ENCODE assay signal across 17 cellular contexts in genomic region chr1:226651041-226651731, GRCh38.
DNase-seq lines count a peak whose midpoint lies in the region; ATAC-seq and TF ChIP-seq lines count a peak whose summit lies in the region.
"Had no signal": no experiment of that assay in that cellular context is flagged by ENCODE, and none has a peak within 500 bp of the region (broad histone marks: within the 10 kb centered on the region; RNA-seq: fewer than 3 reads in every experiment).

No MANE protein-coding gene starts in this region.

- no peaks in the 10 kb centered on the region for H3K27me3 Mint-ChIP-seq in natural killer cell treated with Interleukin-12 subunit alpha and Interleukin-12 subunit beta and Interleukin-15 and Interleukin-18, amount 100 ng/mL, for 72 hours
- H3K27me3 Mint-ChIP-seq in natural killer cell (ENCODE audit: low read depth in 2 of 2) (no peaks in the 10 kb centered on the region), memory B cell (no peaks in the 10 kb centered on the region)
- no peaks in the 10 kb centered on the region for H3K27me3 Mint-ChIP-seq in activated naive CD8-positive, alpha-beta T cell
- H3K27me3 Mint-ChIP-seq: activated naive CD8-positive, alpha-beta T cell treated with anti-CD3 and anti-CD28 coated beads, Interleukin-2, amount 10 ng/mL, durations not matched to agents 7 days and 5 days had no signal

- TF ChIP-seq CTCF in natural killer cell (IDR thresholded peaks at IDR 0.05) = no peak

- intact Hi-C loops in natural killer cell (cut with micrococcal nuclease) = loop anchor here (5.0 kb wide), 1 partner anchor 36 kb away; no protein-coding TSS in a partner anchor

- peak overlapping the region; percentile 41 to 91 for H3K27ac Mint-ChIP-seq in natural killer cell treated with Interleukin-12 subunit alpha and Interleukin-12 subunit beta and Interleukin-15 and Interleukin-18, amount 100 ng/mL, for 72 hours
- H3K27ac Mint-ChIP-seq in natural killer cell (no peak overlapping the region), memory B cell (peak overlapping the region; percentile 8)
- H3K27ac Mint-ChIP-seq in activated naive CD8-positive, alpha-beta T cell = peak overlapping the region; percentile 85
- H3K27ac Mint-ChIP-seq: activated naive CD8-positive, alpha-beta T cell treated with anti-CD3 and anti-CD28 coated beads, Interleukin-2, amount 10 ng/mL, durations not matched to agents 7 days and 5 days; mesothelial cell of epicardium had no signal

- H3K36me3 Mint-ChIP-seq in natural killer cell treated with Interleukin-12 subunit alpha and Interleukin-12 subunit beta and Interleukin-15 and Interleukin-18, amount 100 ng/mL, for 72 hours = no peaks in the 10 kb centered on the region
- H3K36me3 Mint-ChIP-seq in natural killer cell (no peaks in the 10 kb centered on the region), memory B cell (peaks cover 11% of the 10 kb centered on the region)
- peaks cover 8% of the 10 kb centered on the region for H3K36me3 Mint-ChIP-seq in activated naive CD8-positive, alpha-beta T cell

- peaks cover 49 to 57% of the 10 kb centered on the region in 2 donors for H3K4me1 Mint-ChIP-seq in natural killer cell treated with Interleukin-12 subunit alpha and Interleukin-12 subunit beta and Interleukin-15 and Interleukin-18, amount 100 ng/mL, for 72 hours (ENCODE audit: low read depth in 2 of 2)
- H3K4me1 Mint-ChIP-seq in natural killer cell = peaks cover 16 to 20% of the 10 kb centered on the region in 2 donors
- H3K4me1 Mint-ChIP-seq in activated naive CD8-positive, alpha-beta T cell (ENCODE audit: low read depth) = peaks cover 30% of the 10 kb centered on the region
- peaks cover 46% of the 10 kb centered on the region for H3K4me1 Mint-ChIP-seq in memory B cell

- no peak for ATAC-seq in natural killer cell treated with Interleukin-12 subunit alpha and Interleukin-12 subunit beta and Interleukin-15 and Interleukin-18, amount 100 ng/mL, for 72 hours
- ATAC-seq in natural killer cell (no peak), memory B cell (ENCODE audit: low read depth) (no peak), GM18519 (IDR thresholded peaks at IDR 0.05; ENCODE audit: low FRiP score, unreplicated experiment) (no peak)

- H3K4me3 Mint-ChIP-seq in natural killer cell treated with Interleukin-12 subunit alpha and Interleukin-12 subunit beta and Interleukin-15 and Interleukin-18, amount 100 ng/mL, for 72 hours = no peak overlapping the region
- H3K4me3 Mint-ChIP-seq in natural killer cell (no peak overlapping the region), memory B cell (no peak overlapping the region)
- H3K4me3 Mint-ChIP-seq in activated naive CD8-positive, alpha-beta T cell = no peak overlapping the region
- H3K4me3 Mint-ChIP-seq: activated naive CD8-positive, alpha-beta T cell treated with anti-CD3 and anti-CD28 coated beads, Interleukin-2, amount 10 ng/mL, durations not matched to agents 7 days and 5 days; mesothelial cell of epicardium; neural progenitor cell had no signal

- H3K9me3 Mint-ChIP-seq in natural killer cell treated with Interleukin-12 subunit alpha and Interleukin-12 subunit beta and Interleukin-15 and Interleukin-18, amount 100 ng/mL, for 72 hours = no peaks in the 10 kb centered on the region
- no peaks in the 10 kb centered on the region for H3K9me3 Mint-ChIP-seq in natural killer cell
- H3K9me3 Mint-ChIP-seq in activated naive CD8-positive, alpha-beta T cell (ENCODE audit: low read depth) = no peaks in the 10 kb centered on the region
- H3K9me3 Mint-ChIP-seq in memory B cell = no peaks in the 10 kb centered on the region
- H3K9me3 Mint-ChIP-seq: activated naive CD8-positive, alpha-beta T cell treated with anti-CD3 and anti-CD28 coated beads, Interleukin-2, amount 10 ng/mL, durations not matched to agents 7 days and 5 days; mesothelial cell of epicardium; neural progenitor cell had no signal

- DNase-seq in natural killer cell treated with Interleukin-12 subunit alpha and Interleukin-12 subunit beta and Interleukin-15 and Interleukin-18, amount 100 ng/mL, for 72 hours (ENCODE audit: low spot score) = no peak
- DNase-seq in natural killer cell (no peak), memory B cell (ENCODE audit: low spot score in 2 of 2) (no peak), DMS79 treated with DMSO at 0.1 percent for 48 hours (lab: John Stamatoyannopoulos, UW) (no peak), C1 segment of cervical spinal cord (lab: John Stamatoyannopoulos, UW) (no peak)
- DNase-seq: activated CD4-positive, alpha-beta T cell treated with anti-CD3 and anti-CD28 coated beads for 4 hours; activated naive CD8-positive, alpha-beta T cell treated with anti-CD3 and anti-CD28 coated beads, Interleukin-2, amount 10 ng/mL, durations not matched to agents 7 days and 5 days; dorsolateral prefrontal cortex; GOT3; Karpas-422; NCI-H1048; NCI-H2029; RPMI8226 had no signal

Comparison
In these comparisons a context has a peak if more than half of its experiments do, and no peak if none do; other contexts are left out.
1. H3K27ac Mint-ChIP-seq: peak in natural killer cell treated with Interleukin-12 subunit alpha and Interleukin-12 subunit beta and Interleukin-15 and Interleukin-18, amount 100 ng/mL, for 72 hours (2 of 2), activated naive CD8-positive, alpha-beta T cell (single experiment) and memory B cell (single experiment); none in natural killer cell (0 of 2).